In the genomic region with DNA sequence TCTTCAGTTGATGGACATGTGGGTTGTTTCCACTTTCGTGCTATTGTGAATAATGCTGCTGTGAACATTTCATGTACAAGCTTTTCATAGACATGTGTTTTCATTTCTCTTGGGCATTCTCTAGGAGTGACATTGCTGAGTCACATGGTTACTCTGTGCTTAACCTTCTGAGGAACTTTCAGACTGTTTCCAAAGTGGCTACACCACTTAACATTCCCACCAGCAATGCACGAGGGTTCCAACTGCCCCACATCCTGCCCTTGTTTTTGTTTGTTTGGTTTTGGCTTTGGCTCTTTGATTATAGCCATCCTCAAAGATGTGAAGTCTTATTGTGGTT, we compare ENCODE assay signal across 1 cellular context.
TF ChIP-seq lines count a peak whose summit lies in the region.

No MANE protein-coding gene starts in this region.

TF ChIP-seq in K562, 482 proteins besides CTCF, POLR2A, EP300 and RAD21:
- TF ChIP-seq, protein P1, sequence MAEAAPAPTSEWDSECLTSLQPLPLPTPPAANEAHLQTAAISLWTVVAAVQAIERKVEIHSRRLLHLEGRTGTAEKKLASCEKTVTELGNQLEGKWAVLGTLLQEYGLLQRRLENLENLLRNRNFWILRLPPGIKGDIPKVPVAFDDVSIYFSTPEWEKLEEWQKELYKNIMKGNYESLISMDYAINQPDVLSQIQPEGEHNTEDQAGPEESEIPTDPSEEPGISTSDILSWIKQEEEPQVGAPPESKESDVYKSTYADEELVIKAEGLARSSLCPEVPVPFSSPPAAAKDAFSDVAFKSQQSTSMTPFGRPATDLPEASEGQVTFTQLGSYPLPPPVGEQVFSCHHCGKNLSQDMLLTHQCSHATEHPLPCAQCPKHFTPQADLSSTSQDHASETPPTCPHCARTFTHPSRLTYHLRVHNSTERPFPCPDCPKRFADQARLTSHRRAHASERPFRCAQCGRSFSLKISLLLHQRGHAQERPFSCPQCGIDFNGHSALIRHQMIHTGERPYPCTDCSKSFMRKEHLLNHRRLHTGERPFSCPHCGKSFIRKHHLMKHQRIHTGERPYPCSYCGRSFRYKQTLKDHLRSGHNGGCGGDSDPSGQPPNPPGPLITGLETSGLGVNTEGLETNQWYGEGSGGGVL (CRISPR knock-in tag; IDR thresholded peaks at IDR 0.05): no peak
- TF ChIP-seq LEF1 (IDR thresholded peaks at IDR 0.05) (0 out of 2 replicates have a peak, but pooled peaks have one; percentile 12), ZNF316 (IDR thresholded peaks at IDR 0.05) (peak; percentile 63), MAFG (tag; conservative IDR thresholded peaks at IDR 0.05) (peak; percentile 61), L3MBTL2 (IDR thresholded peaks at IDR 0.05) (peak; percentile 37; the same call in 1 of the 2 replicates), ZNF79 (CRISPR knock-in tag; IDR thresholded peaks at IDR 0.05; ENCODE audit: low read depth) (no peak), NFE2 (IDR thresholded peaks at IDR 0.05; ENCODE audit: low read depth) (peak; percentile 62; the same call in 1 of the 2 replicates), COPS2 (conservative IDR thresholded peaks at IDR 0.05) (no peak), C11orf30 (IDR thresholded peaks at IDR 0.05; ENCODE audit: low read depth) (peak; percentile 59), NR2C2 (CRISPR knock-in tag; IDR thresholded peaks at IDR 0.05) (no peak), NR2C2 (tag; IDR thresholded peaks at IDR 0.05) (peak; percentile 45; the same call in 1 of the 2 replicates)
- TF ChIP-seq, protein P2, sequence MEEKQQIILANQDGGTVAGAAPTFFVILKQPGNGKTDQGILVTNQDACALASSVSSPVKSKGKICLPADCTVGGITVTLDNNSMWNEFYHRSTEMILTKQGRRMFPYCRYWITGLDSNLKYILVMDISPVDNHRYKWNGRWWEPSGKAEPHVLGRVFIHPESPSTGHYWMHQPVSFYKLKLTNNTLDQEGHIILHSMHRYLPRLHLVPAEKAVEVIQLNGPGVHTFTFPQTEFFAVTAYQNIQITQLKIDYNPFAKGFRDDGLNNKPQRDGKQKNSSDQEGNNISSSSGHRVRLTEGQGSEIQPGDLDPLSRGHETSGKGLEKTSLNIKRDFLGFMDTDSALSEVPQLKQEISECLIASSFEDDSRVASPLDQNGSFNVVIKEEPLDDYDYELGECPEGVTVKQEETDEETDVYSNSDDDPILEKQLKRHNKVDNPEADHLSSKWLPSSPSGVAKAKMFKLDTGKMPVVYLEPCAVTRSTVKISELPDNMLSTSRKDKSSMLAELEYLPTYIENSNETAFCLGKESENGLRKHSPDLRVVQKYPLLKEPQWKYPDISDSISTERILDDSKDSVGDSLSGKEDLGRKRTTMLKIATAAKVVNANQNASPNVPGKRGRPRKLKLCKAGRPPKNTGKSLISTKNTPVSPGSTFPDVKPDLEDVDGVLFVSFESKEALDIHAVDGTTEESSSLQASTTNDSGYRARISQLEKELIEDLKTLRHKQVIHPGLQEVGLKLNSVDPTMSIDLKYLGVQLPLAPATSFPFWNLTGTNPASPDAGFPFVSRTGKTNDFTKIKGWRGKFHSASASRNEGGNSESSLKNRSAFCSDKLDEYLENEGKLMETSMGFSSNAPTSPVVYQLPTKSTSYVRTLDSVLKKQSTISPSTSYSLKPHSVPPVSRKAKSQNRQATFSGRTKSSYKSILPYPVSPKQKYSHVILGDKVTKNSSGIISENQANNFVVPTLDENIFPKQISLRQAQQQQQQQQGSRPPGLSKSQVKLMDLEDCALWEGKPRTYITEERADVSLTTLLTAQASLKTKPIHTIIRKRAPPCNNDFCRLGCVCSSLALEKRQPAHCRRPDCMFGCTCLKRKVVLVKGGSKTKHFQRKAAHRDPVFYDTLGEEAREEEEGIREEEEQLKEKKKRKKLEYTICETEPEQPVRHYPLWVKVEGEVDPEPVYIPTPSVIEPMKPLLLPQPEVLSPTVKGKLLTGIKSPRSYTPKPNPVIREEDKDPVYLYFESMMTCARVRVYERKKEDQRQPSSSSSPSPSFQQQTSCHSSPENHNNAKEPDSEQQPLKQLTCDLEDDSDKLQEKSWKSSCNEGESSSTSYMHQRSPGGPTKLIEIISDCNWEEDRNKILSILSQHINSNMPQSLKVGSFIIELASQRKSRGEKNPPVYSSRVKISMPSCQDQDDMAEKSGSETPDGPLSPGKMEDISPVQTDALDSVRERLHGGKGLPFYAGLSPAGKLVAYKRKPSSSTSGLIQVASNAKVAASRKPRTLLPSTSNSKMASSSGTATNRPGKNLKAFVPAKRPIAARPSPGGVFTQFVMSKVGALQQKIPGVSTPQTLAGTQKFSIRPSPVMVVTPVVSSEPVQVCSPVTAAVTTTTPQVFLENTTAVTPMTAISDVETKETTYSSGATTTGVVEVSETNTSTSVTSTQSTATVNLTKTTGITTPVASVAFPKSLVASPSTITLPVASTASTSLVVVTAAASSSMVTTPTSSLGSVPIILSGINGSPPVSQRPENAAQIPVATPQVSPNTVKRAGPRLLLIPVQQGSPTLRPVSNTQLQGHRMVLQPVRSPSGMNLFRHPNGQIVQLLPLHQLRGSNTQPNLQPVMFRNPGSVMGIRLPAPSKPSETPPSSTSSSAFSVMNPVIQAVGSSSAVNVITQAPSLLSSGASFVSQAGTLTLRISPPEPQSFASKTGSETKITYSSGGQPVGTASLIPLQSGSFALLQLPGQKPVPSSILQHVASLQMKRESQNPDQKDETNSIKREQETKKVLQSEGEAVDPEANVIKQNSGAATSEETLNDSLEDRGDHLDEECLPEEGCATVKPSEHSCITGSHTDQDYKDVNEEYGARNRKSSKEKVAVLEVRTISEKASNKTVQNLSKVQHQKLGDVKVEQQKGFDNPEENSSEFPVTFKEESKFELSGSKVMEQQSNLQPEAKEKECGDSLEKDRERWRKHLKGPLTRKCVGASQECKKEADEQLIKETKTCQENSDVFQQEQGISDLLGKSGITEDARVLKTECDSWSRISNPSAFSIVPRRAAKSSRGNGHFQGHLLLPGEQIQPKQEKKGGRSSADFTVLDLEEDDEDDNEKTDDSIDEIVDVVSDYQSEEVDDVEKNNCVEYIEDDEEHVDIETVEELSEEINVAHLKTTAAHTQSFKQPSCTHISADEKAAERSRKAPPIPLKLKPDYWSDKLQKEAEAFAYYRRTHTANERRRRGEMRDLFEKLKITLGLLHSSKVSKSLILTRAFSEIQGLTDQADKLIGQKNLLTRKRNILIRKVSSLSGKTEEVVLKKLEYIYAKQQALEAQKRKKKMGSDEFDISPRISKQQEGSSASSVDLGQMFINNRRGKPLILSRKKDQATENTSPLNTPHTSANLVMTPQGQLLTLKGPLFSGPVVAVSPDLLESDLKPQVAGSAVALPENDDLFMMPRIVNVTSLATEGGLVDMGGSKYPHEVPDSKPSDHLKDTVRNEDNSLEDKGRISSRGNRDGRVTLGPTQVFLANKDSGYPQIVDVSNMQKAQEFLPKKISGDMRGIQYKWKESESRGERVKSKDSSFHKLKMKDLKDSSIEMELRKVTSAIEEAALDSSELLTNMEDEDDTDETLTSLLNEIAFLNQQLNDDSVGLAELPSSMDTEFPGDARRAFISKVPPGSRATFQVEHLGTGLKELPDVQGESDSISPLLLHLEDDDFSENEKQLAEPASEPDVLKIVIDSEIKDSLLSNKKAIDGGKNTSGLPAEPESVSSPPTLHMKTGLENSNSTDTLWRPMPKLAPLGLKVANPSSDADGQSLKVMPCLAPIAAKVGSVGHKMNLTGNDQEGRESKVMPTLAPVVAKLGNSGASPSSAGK (IDR thresholded peaks at IDR 0.05): peak; percentile 54
- TF ChIP-seq, protein P3, sequence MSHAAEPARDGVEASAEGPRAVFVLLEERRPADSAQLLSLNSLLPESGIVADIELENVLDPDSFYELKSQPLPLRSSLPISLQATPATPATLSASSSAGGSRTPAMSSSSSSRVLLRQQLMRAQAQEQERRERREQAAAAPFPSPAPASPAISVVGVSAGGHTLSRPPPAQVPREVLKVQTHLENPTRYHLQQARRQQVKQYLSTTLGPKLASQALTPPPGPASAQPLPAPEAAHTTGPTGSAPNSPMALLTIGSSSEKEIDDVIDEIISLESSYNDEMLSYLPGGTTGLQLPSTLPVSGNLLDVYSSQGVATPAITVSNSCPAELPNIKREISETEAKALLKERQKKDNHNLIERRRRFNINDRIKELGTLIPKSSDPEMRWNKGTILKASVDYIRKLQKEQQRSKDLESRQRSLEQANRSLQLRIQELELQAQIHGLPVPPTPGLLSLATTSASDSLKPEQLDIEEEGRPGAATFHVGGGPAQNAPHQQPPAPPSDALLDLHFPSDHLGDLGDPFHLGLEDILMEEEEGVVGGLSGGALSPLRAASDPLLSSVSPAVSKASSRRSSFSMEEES (CRISPR knock-in tag; IDR thresholded peaks at IDR 0.05): peak; percentile 28; the same call in 1 of the 2 replicates
- TF ChIP-seq, protein P4, sequence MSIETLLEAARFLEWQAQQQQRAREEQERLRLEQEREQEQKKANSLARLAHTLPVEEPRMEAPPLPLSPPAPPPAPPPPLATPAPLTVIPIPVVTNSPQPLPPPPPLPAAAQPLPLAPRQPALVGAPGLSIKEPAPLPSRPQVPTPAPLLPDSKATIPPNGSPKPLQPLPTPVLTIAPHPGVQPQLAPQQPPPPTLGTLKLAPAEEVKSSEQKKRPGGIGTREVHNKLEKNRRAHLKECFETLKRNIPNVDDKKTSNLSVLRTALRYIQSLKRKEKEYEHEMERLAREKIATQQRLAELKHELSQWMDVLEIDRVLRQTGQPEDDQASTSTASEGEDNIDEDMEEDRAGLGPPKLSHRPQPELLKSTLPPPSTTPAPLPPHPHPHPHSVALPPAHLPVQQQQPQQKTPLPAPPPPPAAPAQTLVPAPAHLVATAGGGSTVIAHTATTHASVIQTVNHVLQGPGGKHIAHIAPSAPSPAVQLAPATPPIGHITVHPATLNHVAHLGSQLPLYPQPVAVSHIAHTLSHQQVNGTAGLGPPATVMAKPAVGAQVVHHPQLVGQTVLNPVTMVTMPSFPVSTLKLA (conservative IDR thresholded peaks at IDR 0.05): peak in 1 of 2 experiments; percentile 30; a peak in 1 of 4 replicates
- TF ChIP-seq, protein P5, sequence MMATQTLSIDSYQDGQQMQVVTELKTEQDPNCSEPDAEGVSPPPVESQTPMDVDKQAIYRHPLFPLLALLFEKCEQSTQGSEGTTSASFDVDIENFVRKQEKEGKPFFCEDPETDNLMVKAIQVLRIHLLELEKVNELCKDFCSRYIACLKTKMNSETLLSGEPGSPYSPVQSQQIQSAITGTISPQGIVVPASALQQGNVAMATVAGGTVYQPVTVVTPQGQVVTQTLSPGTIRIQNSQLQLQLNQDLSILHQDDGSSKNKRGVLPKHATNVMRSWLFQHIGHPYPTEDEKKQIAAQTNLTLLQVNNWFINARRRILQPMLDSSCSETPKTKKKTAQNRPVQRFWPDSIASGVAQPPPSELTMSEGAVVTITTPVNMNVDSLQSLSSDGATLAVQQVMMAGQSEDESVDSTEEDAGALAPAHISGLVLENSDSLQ (IDR thresholded peaks at IDR 0.05): peak; percentile 63
TF ChIP-seq in K562: peak in this region for 11.
